ENCODE assay signal across 25 cellular contexts in the genomic region with DNA sequence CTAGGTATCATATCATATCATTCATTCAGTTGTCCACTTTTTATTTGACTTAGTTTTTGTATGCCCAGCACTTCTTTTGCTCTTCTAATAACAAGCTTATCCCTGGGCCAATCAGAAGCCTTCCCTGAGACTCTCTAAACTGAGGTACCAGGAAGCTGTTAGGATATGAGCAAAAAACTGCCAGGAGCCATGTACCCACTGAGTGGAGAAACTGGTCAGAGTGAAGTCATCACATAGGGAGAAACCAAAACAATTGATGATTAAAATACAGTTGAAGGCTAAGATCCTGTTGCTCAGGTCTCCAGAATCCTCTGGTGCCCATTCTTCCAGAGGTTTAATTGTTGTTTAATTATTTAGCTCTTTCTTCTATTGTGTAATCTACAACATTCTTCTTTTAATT.
DNase-seq lines count a peak whose midpoint lies in the region; FAIRE-seq and TF ChIP-seq lines count a peak whose summit lies in the region.
"Had no signal": no experiment of that assay in that cellular context is flagged by ENCODE, and none has a peak within 500 bp of the region (broad histone marks: within the 10 kb centered on the region; RNA-seq: fewer than 3 reads in every experiment).

No MANE protein-coding gene starts in this region.

- no peak overlapping the region for H3K18ac ChIP-seq in H9 (ENCODE audit: insufficient read length, low read depth, low read length)

- H3K4me3 Mint-ChIP-seq in neural progenitor cell = no peak overlapping the region
- no peak overlapping the region for H3K4me3 Mint-ChIP-seq in H9
- H3K4me3 Mint-ChIP-seq: CD4-positive, CD25-positive, alpha-beta regulatory T cell; CD8-positive, alpha-beta memory T cell; GM23338; HFFc6; IgD-negative memory B cell had no signal

- H3K79me2 ChIP-seq in neural progenitor cell (ENCODE audit: low read depth) (no peaks in the 10 kb centered on the region), H9 (ENCODE audit: insufficient read depth, low read length) (no peaks in the 10 kb centered on the region)

- TF ChIP-seq CTCF in bronchial epithelial cell (IDR thresholded peaks at IDR 0.05; ENCODE audit: insufficient read depth, low read length, severe bottlenecking) = no peak
- TF ChIP-seq CTCF in fibroblast of mammary gland (conservative IDR thresholded peaks at IDR 0.05; ENCODE audit: control insufficient read depth, insufficient read depth, low read depth, low read length) = no peak
- no peak for TF ChIP-seq CTCF in neural progenitor cell (IDR thresholded peaks at IDR 0.05)
- no peak for TF ChIP-seq CTCF in H9 (conservative IDR thresholded peaks at IDR 0.05)

- H3F3A ChIP-seq in neural progenitor cell (ENCODE audit: low read depth) = no peaks in the 10 kb centered on the region

- H2BK5ac ChIP-seq in H9 (ENCODE audit: insufficient read length, low read length) = no peak overlapping the region

- H3K27ac Mint-ChIP-seq in neural progenitor cell = no peak overlapping the region
- H3K27ac Mint-ChIP-seq in H9 = no peak overlapping the region
- H3K27ac Mint-ChIP-seq: CD4-positive, CD25-positive, alpha-beta regulatory T cell; CD8-positive, alpha-beta memory T cell; GM23338; HFFc6; IgD-negative memory B cell had no signal

- H3K27me3 Mint-ChIP-seq in neural progenitor cell (ENCODE audit: insufficient read depth, low read depth) (no peaks in the 10 kb centered on the region), H9 (ENCODE audit: low read depth) (no peaks in the 10 kb centered on the region)
- H3K27me3 Mint-ChIP-seq: CD4-positive, CD25-positive, alpha-beta regulatory T cell; IgD-negative memory B cell had no signal

- H2BK12ac ChIP-seq in H9 (ENCODE audit: insufficient read length, low read depth, low read length) = no peak overlapping the region

- H3K4me3 ChIP-seq in bronchial epithelial cell (ENCODE audit: low read depth, low read length) (no peak overlapping the region), fibroblast of mammary gland (ENCODE audit: control insufficient read depth, low read depth, low read length) (no peak overlapping the region), neural progenitor cell (no peak overlapping the region)
- H3K4me3 ChIP-seq: GM23338 had no signal

- H3K14ac ChIP-seq in H9 (ENCODE audit: insufficient read depth, low read length) = no peak overlapping the region

- FAIRE-seq in bronchial epithelial cell (lab: Jason Lieb, UNC) = no peak
- FAIRE-seq: A204.1, G401.6, GM12891, H54, HepG2 had no signal

- H3K9me3 Mint-ChIP-seq in neural progenitor cell = no peaks in the 10 kb centered on the region
- H3K9me3 Mint-ChIP-seq in H9 = no peaks in the 10 kb centered on the region
- H3K9me3 Mint-ChIP-seq: CD8-positive, alpha-beta memory T cell; GM23338; HFFc6; IgD-negative memory B cell had no signal

- no peak overlapping the region for H3K56ac ChIP-seq in H9 (ENCODE audit: insufficient read length, low read depth, low read length)

- no peaks in the 10 kb centered on the region for H3K36me3 Mint-ChIP-seq in neural progenitor cell
- no peaks in the 10 kb centered on the region for H3K36me3 Mint-ChIP-seq in H9 (ENCODE audit: insufficient read depth in 1 of 3, low read depth in 3 of 3)
- H3K36me3 Mint-ChIP-seq: CD4-positive, CD25-positive, alpha-beta regulatory T cell had no signal

- no peak overlapping the region for H3K4ac ChIP-seq in H9 (ENCODE audit: low read depth, low read length)

- H3T11ph ChIP-seq in H9 (ENCODE audit: low read length) = no peak overlapping the region

- H3K4me1 Mint-ChIP-seq in neural progenitor cell (no peaks in the 10 kb centered on the region), H9 (no peaks in the 10 kb centered on the region)
- H3K4me1 Mint-ChIP-seq: CD4-positive, CD25-positive, alpha-beta regulatory T cell; CD8-positive, alpha-beta memory T cell; GM23338; IgD-negative memory B cell had no signal

- no peak overlapping the region for H2BK20ac ChIP-seq in H9 (ENCODE audit: low read depth, low read length, poor library complexity, severe bottlenecking)

- H2BK15ac ChIP-seq in H9 (ENCODE audit: low read depth, low read length) = no peak overlapping the region

- peak; percentile 3 for DNase-seq in HT1080 (ENCODE audit: low read depth)
- peak; percentile 27 for DNase-seq in bronchial epithelial cell (ENCODE audit: low read depth)
- peak; percentile 12 for DNase-seq in fibroblast of mammary gland (ENCODE audit: low read depth)
- peak; percentile 3 for DNase-seq in renal cortical epithelial cell (ENCODE audit: low read depth)
- no peak for DNase-seq in neural progenitor cell (ENCODE audit: low spot score)
- no peak for DNase-seq in H9
- DNase-seq in occipital lobe (lab: John Stamatoyannopoulos, UW) = no peak
- DNase-seq: ACHN; BE2C; C1 segment of cervical spinal cord; CD4-positive, CD25-positive, alpha-beta regulatory T cell; CD8-positive, alpha-beta memory T cell; COR-L47; DMS 273 treated with DMSO at 0.1 percent for 48 hours; DMS53; DND-41; EL; HFFc6 had no signal

- no peak overlapping the region for H4K8ac ChIP-seq in H9 (replicated peaks; ENCODE audit: insufficient read length, low read depth, low read length)

- H2AFZ ChIP-seq in neural progenitor cell (replicated peaks) = no peak overlapping the region
- H2AFZ ChIP-seq in H9 (ENCODE audit: low read length) = no peak overlapping the region
- H2AFZ ChIP-seq: GM23338 had no signal

- no peak overlapping the region for H4K91ac ChIP-seq in H9 (ENCODE audit: insufficient read length, low read depth, low read length)

- no peak overlapping the region for H2BK120ac ChIP-seq in H9 (ENCODE audit: low read depth, low read length, poor library complexity, severe bottlenecking)

- H3K4me1 ChIP-seq in neural progenitor cell (no peaks in the 10 kb centered on the region), H9 (ENCODE audit: insufficient read depth, low read length) (no peaks in the 10 kb centered on the region)
- H3K4me1 ChIP-seq: BE2C had no signal

- no peak overlapping the region for H3K23ac ChIP-seq in H9 (ENCODE audit: insufficient read length, low read depth, low read length)

- no peaks in the 10 kb centered on the region for H3K27me3 ChIP-seq in bronchial epithelial cell (ENCODE audit: control insufficient read depth, insufficient read depth, low read length)
- no peaks in the 10 kb centered on the region for H3K27me3 ChIP-seq in neural progenitor cell
- no peaks in the 10 kb centered on the region for H3K27me3 ChIP-seq in H9 (ENCODE audit: insufficient read depth, low read length)
- H3K27me3 ChIP-seq: BE2C had no signal

- H2AK5ac ChIP-seq in H9 (ENCODE audit: insufficient read length, low read length) = no peak overlapping the region

- H3K9me3 ChIP-seq in neural progenitor cell (ENCODE audit: low read depth) = no peaks in the 10 kb centered on the region
- H3K9me3 ChIP-seq in H9 (ENCODE audit: control insufficient read depth, low read depth, low read length) = no peaks in the 10 kb centered on the region
- H3K9me3 ChIP-seq: BE2C had no signal

- H3K79me1 ChIP-seq in H9 (ENCODE audit: insufficient read depth, low read depth, low read length, poor library complexity, severe bottlenecking) = no peaks in the 10 kb centered on the region

- H3K36me3 ChIP-seq in bronchial epithelial cell (ENCODE audit: control insufficient read depth, insufficient read depth, low read length) (no peaks in the 10 kb centered on the region), neural progenitor cell (no peaks in the 10 kb centered on the region)
- H3K36me3 ChIP-seq: BE2C had no signal

- no peaks in the 10 kb centered on the region for H3K23me2 ChIP-seq in H9 (ENCODE audit: insufficient read length, low read depth, low read length, poor library complexity, severe bottlenecking)

- H4K20me1 ChIP-seq in neural progenitor cell (ENCODE audit: low read depth) (no peaks in the 10 kb centered on the region), H9 (ENCODE audit: control insufficient read depth, insufficient read depth, insufficient read length) (no peaks in the 10 kb centered on the region)

- no peak overlapping the region for H3K27ac ChIP-seq in neural progenitor cell
- H3K27ac ChIP-seq in H9 (ENCODE audit: insufficient read length, low read depth, low read length) = no peak overlapping the region

- H3K9ac ChIP-seq in neural progenitor cell (no peak overlapping the region), H9 (ENCODE audit: extremely low read depth, insufficient read length, low read length) (no peak overlapping the region)

- H4K5ac ChIP-seq in H9 (ENCODE audit: insufficient read length, low read depth, low read length) = no peak overlapping the region

- H3K4me2 ChIP-seq in neural progenitor cell (no peak overlapping the region), H9 (ENCODE audit: insufficient read depth, insufficient read length, low read length) (no peak overlapping the region)
- H3K4me2 ChIP-seq: GM23338 had no signal

Comparison
In these comparisons a context has a peak if more than half of its experiments do, and no peak if none do; other contexts are left out.
1. DNase-seq: peak in HT1080 (single experiment), bronchial epithelial cell (single experiment), fibroblast of mammary gland (single experiment) and renal cortical epithelial cell (single experiment); none in neural progenitor cell (single experiment), H9 (single experiment) and occipital lobe (single experiment).